Comparison of ENCODE assay signal across 9 cellular contexts in the genomic region with DNA sequence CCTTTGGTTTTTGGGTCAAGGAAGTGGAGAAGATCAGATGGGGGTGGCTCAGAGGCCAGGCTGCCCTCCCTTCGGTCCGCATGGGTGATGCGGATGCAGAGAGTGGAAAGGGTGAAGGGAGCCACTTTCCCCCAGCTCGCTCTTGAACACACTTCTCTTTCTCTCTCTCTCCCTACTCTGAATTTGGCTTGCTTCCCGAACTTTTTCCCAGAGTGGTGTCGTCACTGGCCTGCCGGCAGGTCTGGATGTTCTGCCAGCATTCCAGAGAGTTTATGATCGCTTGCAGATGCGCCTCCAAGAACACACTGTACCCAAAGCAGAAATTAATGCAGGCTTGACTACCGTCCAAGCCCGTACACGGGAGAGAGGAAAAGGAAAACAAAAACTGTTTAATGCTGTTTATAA.
A peak's percentile ranks its signal among the peaks of the same experiment; 100 is the strongest.
DNase-seq lines count a peak whose midpoint lies in the region; ATAC-seq lines count a peak whose summit lies in the region.
"Had no signal": no experiment of that assay in that cellular context is flagged by ENCODE, and none has a peak within 500 bp of the region (broad histone marks: within the 10 kb centered on the region; RNA-seq: fewer than 3 reads in every experiment).

No MANE protein-coding gene starts in this region.

- intact Hi-C loops in left ventricle myocardium superior (cut with micrococcal nuclease): no loop called here
- intact Hi-C loops in sciatic nerve (cut with DNase I): no loop called here

- peak; percentile 67 for ATAC-seq in left ventricle myocardium superior
- peak; percentile 87 for ATAC-seq in sciatic nerve
- no peak for ATAC-seq in HG03457 (IDR thresholded peaks at IDR 0.05; ENCODE audit: unreplicated experiment)
- no peak for ATAC-seq in activated CD4-positive, CD25-positive, alpha-beta regulatory T cell treated with anti-CD3 and anti-CD28 coated beads, Interleukin-2, amount 50 U/mL, for 24 hours
- no peak for ATAC-seq in HG02642 (IDR thresholded peaks at IDR 0.05; ENCODE audit: poor library complexity, unreplicated experiment)

- DNase-seq in AG08395 (ENCODE audit: low spot score) (peak; percentile 94), LoVo (ENCODE audit: low spot score) (peak; percentile 79), amygdala (lab: John Stamatoyannopoulos, UW) (peak in 55 of 56 donors; percentile 19 to 97 (median 85)), left ventricle myocardium superior (peak; percentile 83), sciatic nerve (ENCODE audit: low spot score) (peak; percentile 90)
- DNase-seq: activated naive CD8-positive, alpha-beta T cell treated with anti-CD3 and anti-CD28 coated beads, Interleukin-2, amount 10 ng/mL, durations not matched to agents 7 days and 5 days had no signal

Comparison
In these comparisons a context has a peak if more than half of its experiments do, and no peak if none do; other contexts are left out.
1. ATAC-seq: peak in left ventricle myocardium superior (single experiment) and sciatic nerve (single experiment); none in HG03457 (single experiment), activated CD4-positive, CD25-positive, alpha-beta regulatory T cell treated with anti-CD3 and anti-CD28 coated beads, Interleukin-2, amount 50 U/mL, for 24 hours (0 of 2) and HG02642 (single experiment).
2. Peak in every context shown above with its lines, with median percentiles within 50 percentile points of each other: DNase-seq.